In the genomic region with DNA sequence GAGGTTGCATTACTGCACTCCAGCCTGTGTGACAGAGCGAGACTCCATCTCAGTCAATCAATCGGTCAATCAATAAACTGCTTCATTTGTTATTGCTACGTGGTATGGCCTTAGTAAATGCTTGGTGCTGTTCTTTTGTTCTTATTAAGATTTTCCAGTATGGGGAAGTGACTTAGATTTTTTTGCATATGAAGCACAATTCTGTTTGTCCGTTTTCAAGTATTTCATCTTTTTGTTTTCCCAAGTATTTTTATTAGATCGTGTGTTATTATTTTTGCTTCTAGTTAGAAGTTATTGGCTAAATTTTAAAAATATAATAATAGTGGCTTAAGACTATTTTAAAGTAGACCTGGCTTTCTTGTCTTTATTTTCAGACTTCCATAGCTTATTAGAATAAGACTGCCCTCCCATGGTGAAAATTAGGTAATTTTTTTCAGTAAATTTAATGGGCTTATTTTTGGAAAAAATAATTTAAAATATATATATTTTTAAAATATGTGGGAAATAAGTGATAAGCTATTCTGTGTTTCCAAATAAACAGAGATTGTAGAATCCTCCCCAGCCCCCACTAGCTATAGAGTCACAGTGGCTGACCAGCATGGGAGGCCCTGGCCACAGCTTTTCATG, we compare ENCODE assay signal across 11 cellular contexts. TPM values are rescaled to one million over a fixed set of nuclear protein-coding genes. Genes with fewer than 3 reads are reported as not detected.
DNase-seq lines count a peak whose midpoint lies in the region; ATAC-seq, FAIRE-seq and TF ChIP-seq lines count a peak whose summit lies in the region.
"Had no signal": no experiment of that assay in that cellular context is flagged by ENCODE, and none has a peak within 500 bp of the region (broad histone marks: within the 10 kb centered on the region; RNA-seq: fewer than 3 reads in every experiment).

No MANE protein-coding gene starts in this region.

- H3K27me3 ChIP-seq in AG04450 (ENCODE audit: control insufficient read depth, insufficient read depth, low read length): no peaks in the 10 kb centered on the region
- H3K27me3 ChIP-seq in GM23248 (replicated peaks; ENCODE audit: insufficient read depth): no peaks in the 10 kb centered on the region
- H3K27me3 ChIP-seq in adrenal gland: no peaks in the 10 kb centered on the region
- H3K27me3 ChIP-seq: suprapubic skin had no signal

- H3K9me3 ChIP-seq in AG04450 (ENCODE audit: control insufficient read depth, insufficient read depth, low read length) (no peaks in the 10 kb centered on the region), GM23248 (ENCODE audit: low read depth) (no peaks in the 10 kb centered on the region), adrenal gland (replicated peaks in 1 of 3) (no peaks in the 10 kb centered on the region), kidney (ENCODE audit: control insufficient read depth in 1 of 2, low read length in 2 of 2) (no peaks in the 10 kb centered on the region)
- H3K9me3 ChIP-seq: suprapubic skin had no signal

- DNase-seq in AG04450 (ENCODE audit: low read depth, low spot score) (no peak), GM23248 (peak; percentile 61), adrenal gland (no peak), kidney (no peak), NCI-H2029 treated with DMSO at 0.1 percent for 48 hours (lab: John Stamatoyannopoulos, UW) (no peak)
- no peak for DNase-seq in activated naive CD4-positive, alpha-beta T cell treated with anti-CD3 and anti-CD28 coated beads for 36 hours

- H3K4me1 ChIP-seq in GM23248 (ENCODE audit: insufficient read depth) (peaks cover 9% of the 10 kb centered on the region), adrenal gland (replicated peaks in 1 of 2) (no peaks in the 10 kb centered on the region), kidney (ENCODE audit: control insufficient read depth in 1 of 2, insufficient read depth in 1 of 2, low read depth in 1 of 2, low read length in 2 of 2) (no peaks in the 10 kb centered on the region)
- H3K4me1 ChIP-seq: suprapubic skin had no signal

- ATAC-seq in HG03045 (IDR thresholded peaks at IDR 0.05; ENCODE audit: unreplicated experiment) (no peak), HG03159 (IDR thresholded peaks at IDR 0.05; ENCODE audit: unreplicated experiment) (no peak)

- H3K4me3 ChIP-seq in AG04450 (ENCODE audit: low read depth, low read length) (no peak overlapping the region), GM23248 (no peak overlapping the region), adrenal gland (no peak overlapping the region), kidney (ENCODE audit: low read length in 2 of 2) (no peak overlapping the region)
- H3K4me3 ChIP-seq: SK-N-MC, suprapubic skin had no signal

- H2AFZ ChIP-seq in GM23248: no peak overlapping the region

- no peak overlapping the region for H3K9ac ChIP-seq in GM23248
- no peak overlapping the region for H3K9ac ChIP-seq in kidney (ENCODE audit: low read length in 2 of 2)

- H3K4me3 Mint-ChIP-seq in activated naive CD4-positive, alpha-beta T cell treated with anti-CD3 and anti-CD28 coated beads for 36 hours: no peak overlapping the region
- H3K4me3 Mint-ChIP-seq: activated T-helper 1 cell treated with anti-CD3 and anti-CD28 coated beads, Interleukin-12 subunit alpha, Interleukin-12 subunit beta, Interleukin-2, Interleukin-4 antibody, amounts not matched to agents 30 ng/mL and 10 ng/mL and 1 ng/mL, durations not matched to agents 14 hours and 24 hours and 36 hours had no signal

- peak overlapping the region; percentile 4 for H3K4me2 ChIP-seq in GM23248 (ENCODE audit: unreplicated experiment)

- intact Hi-C loops in adrenal gland (cut with DNase I): loop anchor here in 1 of 2 donors (10.0 kb wide), 1 partner anchor 304 kb away; no protein-coding TSS in a partner anchor
- intact Hi-C loops in kidney (cut with DNase I): no loop called here
- intact Hi-C loops in activated naive CD4-positive, alpha-beta T cell treated with anti-CD3 and anti-CD28 coated beads for 36 hours (cut with micrococcal nuclease): loop anchor here (1.0 kb wide), 1 partner anchor 299 kb away; no protein-coding TSS in a partner anchor

- H4K20me1 ChIP-seq in GM23248 (ENCODE audit: insufficient read depth): no peaks in the 10 kb centered on the region

- in situ Hi-C loops in GM23248 (cut with MboI): no loop called here

- peaks cover 4% of the 10 kb centered on the region for H3K4me1 Mint-ChIP-seq in activated naive CD4-positive, alpha-beta T cell treated with anti-CD3 and anti-CD28 coated beads for 36 hours (ENCODE audit: low read depth)

- no peaks in the 10 kb centered on the region for H3K27me3 Mint-ChIP-seq in activated naive CD4-positive, alpha-beta T cell treated with anti-CD3 and anti-CD28 coated beads for 36 hours (ENCODE audit: low read depth)

- H3F3A ChIP-seq in GM23248 (ENCODE audit: insufficient read depth): 0 out of 2 replicates have a peak, but pooled peaks cover 4% of the 10 kb centered on the region

- TF ChIP-seq CTCF in AG04450 (IDR thresholded peaks at IDR 0.05; ENCODE audit: low read depth, low read length) (peak; percentile 50), adrenal gland (IDR thresholded peaks at IDR 0.05) (peak in 5 of 6 experiments; percentile 5 to 56 (median 36)), kidney (IDR thresholded peaks at IDR 0.05; ENCODE audit: borderline replicate concordance, extremely low read depth, insufficient read depth) (no peak)

- H3K36me3 Mint-ChIP-seq in activated naive CD4-positive, alpha-beta T cell treated with anti-CD3 and anti-CD28 coated beads for 36 hours (ENCODE audit: low read depth): no peaks in the 10 kb centered on the region

- H3K36me3 ChIP-seq in GM23248 (ENCODE audit: low read depth) (no peaks in the 10 kb centered on the region), adrenal gland (replicated peaks in 1 of 2) (no peaks in the 10 kb centered on the region), kidney (ENCODE audit: control insufficient read depth in 1 of 2, insufficient read depth in 2 of 2, low read length in 2 of 2) (no peaks in the 10 kb centered on the region)
- H3K36me3 ChIP-seq: suprapubic skin had no signal

- H3K9me3 Mint-ChIP-seq in activated naive CD4-positive, alpha-beta T cell treated with anti-CD3 and anti-CD28 coated beads for 36 hours: no peaks in the 10 kb centered on the region
- H3K9me3 Mint-ChIP-seq: activated T-helper 1 cell treated with anti-CD3 and anti-CD28 coated beads, Interleukin-12 subunit alpha, Interleukin-12 subunit beta, Interleukin-2, Interleukin-4 antibody, amounts not matched to agents 30 ng/mL and 10 ng/mL and 1 ng/mL, durations not matched to agents 14 hours and 24 hours and 36 hours had no signal

- H3K27ac ChIP-seq in AG04450 (ENCODE audit: low read depth, low read length) (no peak overlapping the region), GM23248 (no peak overlapping the region), adrenal gland (no peak overlapping the region), kidney (ENCODE audit: low read depth in 2 of 2, low read length in 2 of 2) (no peak overlapping the region)
- H3K27ac ChIP-seq: SK-N-MC, suprapubic skin had no signal

- POLR2A ChIA-PET in AG04450 (lab: Yijun Ruan, JAX): no interaction called here

- H3K79me2 ChIP-seq in GM23248 (ENCODE audit: insufficient read depth): no peaks in the 10 kb centered on the region

- no peak for TF ChIP-seq POLR2A in adrenal gland (IDR thresholded peaks at IDR 0.05)

- no peaks in the 10 kb centered on the region for H3K9me2 ChIP-seq in GM23248 (ENCODE audit: insufficient read depth)

- 40 to 46% methylated on average over 5 of the region's 5 CpGs for WGBS in GM23248 (ENCODE audit: low coverage in 1 of 2, low lambda C conversion rate in 2 of 2, missing lambda C conversion rate in 2 of 2), 2 experiments
- 65 to 80% (median 67%) methylated on average over 5 of the region's 5 CpGs for WGBS in adrenal gland, 4 donors

- CTCF ChIA-PET in AG04450 (lab: Charles Lee): interaction anchor here (0.6 to 3.7 kb wide), 18 partner anchors 10 to 307 kb away, joined by 3 to 41 read pairs (median 4); a partner anchor contains a TSS
- CTCF ChIA-PET in activated naive CD4-positive, alpha-beta T cell treated with anti-CD3 and anti-CD28 coated beads for 36 hours (lab: Charles Lee): interaction anchor here (2.5 kb wide), 1 partner anchor 300 kb away, joined by 17 read pairs; no protein-coding TSS in a partner anchor

- peak; percentile 85 for FAIRE-seq in kidney (lab: Jason Lieb, UNC)

- no peak overlapping the region for H3K27ac Mint-ChIP-seq in activated naive CD4-positive, alpha-beta T cell treated with anti-CD3 and anti-CD28 coated beads for 36 hours
- H3K27ac Mint-ChIP-seq: activated T-helper 1 cell treated with anti-CD3 and anti-CD28 coated beads, Interleukin-12 subunit alpha, Interleukin-12 subunit beta, Interleukin-2, Interleukin-4 antibody, amounts not matched to agents 30 ng/mL and 10 ng/mL and 1 ng/mL, durations not matched to agents 14 hours and 24 hours and 36 hours had no signal

RNA-seq across cellular contexts. Expression of a gene that starts 14.7 kb away (rescaled TPM):
- not detected in 2 replicates for polyA plus RNA-seq in AG04450 (2011; rRNA removed)
- polyA minus RNA-seq in AG04450 (2011; rRNA and poly(A)+ RNA removed): not detected in 2 replicates
- 0.11 TPM in 1 of 2 replicates, not detected in the other for total RNA-seq in GM23248 (2014; rRNA removed; shearing (Covaris generic))
- polyA plus RNA-seq in GM23248 (2016; fragmentation: Nextera tagmentation; extraction: Ambion mirVana): 0.13 and 0.14 TPM in 2 replicates
- 10 to 100 TPM in 1 of 8 donors, 1 to 10 TPM in 6, under 1 TPM in 1; 0.72 to 18.1 (median 5.5) TPM for total RNA-seq in adrenal gland
- polyA plus RNA-seq in adrenal gland: 10 to 100 TPM in 1 of 3 donors, 1 to 10 TPM in 2; 6.4 to 12.3 (median 7.5) TPM
- total RNA-seq in kidney: 3.2 TPM
- 0.52 TPM for polyA plus RNA-seq in kidney (ENCODE audit: insufficient read depth, low read depth, low replicate concordance)
- not detected for total RNA-seq in activated naive CD4-positive, alpha-beta T cell treated with anti-CD3 and anti-CD28 coated beads for 36 hours
- total RNA-seq: activated T-helper 1 cell treated with anti-CD3 and anti-CD28 coated beads, Interleukin-12 subunit alpha, Interleukin-12 subunit beta, Interleukin-2, Interleukin-4 antibody, amounts not matched to agents 30 ng/mL and 10 ng/mL and 1 ng/mL, durations not matched to agents 14 hours and 24 hours and 36 hours had no signal

RNA-seq across cellular contexts. Expression of a gene that starts 34.6 kb away (rescaled TPM):
- polyA plus RNA-seq in AG04450 (2011; rRNA removed) (1.2 and 1.3 TPM in 2 replicates), GM23248 (2016; fragmentation: Nextera tagmentation; extraction: Ambion mirVana) (0.16 and 0.23 TPM in 2 replicates), adrenal gland (10 to 100 TPM in 2 of 3 donors, 1 to 10 TPM in 1; 7.7 to 21.1 (median 13.9) TPM), kidney (ENCODE audit: insufficient read depth, low read depth, low replicate concordance) (2.0 TPM)
- 0.09 and 0.17 TPM in 2 replicates for polyA minus RNA-seq in AG04450 (2011; rRNA and poly(A)+ RNA removed)
- total RNA-seq in GM23248 (2014; rRNA removed; shearing (Covaris generic)): 0.11 TPM in 1 of 2 replicates, not detected in the other
- total RNA-seq in adrenal gland (10 to 100 TPM in 5 of 8 donors, 1 to 10 TPM in 3; 3.0 to 33.2 (median 14.4) TPM), kidney (3.8 TPM)
- not detected for total RNA-seq in activated naive CD4-positive, alpha-beta T cell treated with anti-CD3 and anti-CD28 coated beads for 36 hours
- total RNA-seq: activated T-helper 1 cell treated with anti-CD3 and anti-CD28 coated beads, Interleukin-12 subunit alpha, Interleukin-12 subunit beta, Interleukin-2, Interleukin-4 antibody, amounts not matched to agents 30 ng/mL and 10 ng/mL and 1 ng/mL, durations not matched to agents 14 hours and 24 hours and 36 hours had no signal

RNA-seq across cellular contexts. Expression of a gene that starts 43.3 kb away (rescaled TPM):
- 0.92 and 1.1 TPM in 2 replicates for polyA plus RNA-seq in AG04450 (2011; rRNA removed)
- polyA minus RNA-seq in AG04450 (2011; rRNA and poly(A)+ RNA removed): 0.23 and 0.61 TPM in 2 replicates
- total RNA-seq in GM23248 (2014; rRNA removed; shearing (Covaris generic)): 5.7 and 6.3 TPM in 2 replicates
- 5.1 and 5.3 TPM in 2 replicates for polyA plus RNA-seq in GM23248 (2016; fragmentation: Nextera tagmentation; extraction: Ambion mirVana)
- total RNA-seq in adrenal gland: 10 to 100 TPM in 2 of 8 donors, 1 to 10 TPM in 6; 1.7 to 12.4 (median 7.6) TPM
- 1 to 10 TPM; 2.8 to 5.6 (median 4.6) TPM for polyA plus RNA-seq in adrenal gland
- 1.5 TPM for total RNA-seq in kidney
- polyA plus RNA-seq in kidney (ENCODE audit: insufficient read depth, low read depth, low replicate concordance): 3.2 TPM
- total RNA-seq in activated naive CD4-positive, alpha-beta T cell treated with anti-CD3 and anti-CD28 coated beads for 36 hours: not detected
- total RNA-seq: activated T-helper 1 cell treated with anti-CD3 and anti-CD28 coated beads, Interleukin-12 subunit alpha, Interleukin-12 subunit beta, Interleukin-2, Interleukin-4 antibody, amounts not matched to agents 30 ng/mL and 10 ng/mL and 1 ng/mL, durations not matched to agents 14 hours and 24 hours and 36 hours had no signal
